9 cellular contexts compared by ENCODE assay signal in genomic region chr14:91144425-91145145, GRCh38. TPM values are rescaled to one million over a fixed set of nuclear protein-coding genes. Genes with fewer than 3 reads are reported as not detected.
DNase-seq lines count a peak whose midpoint lies in the region; ATAC-seq and TF ChIP-seq lines count a peak whose summit lies in the region.
"Had no signal": no experiment of that assay in that cellular context is flagged by ENCODE, and none has a peak within 500 bp of the region (broad histone marks: within the 10 kb centered on the region; RNA-seq: fewer than 3 reads in every experiment).

No MANE protein-coding gene starts in this region.

- H3K9me3 ChIP-seq in transverse colon, result no peaks in the 10 kb centered on the region
- no peaks in the 10 kb centered on the region for H3K9me3 ChIP-seq in HAP-1
- H3K9me3 ChIP-seq in endodermal cell (ENCODE audit: control insufficient read depth, low read length), result no peaks in the 10 kb centered on the region

- H3K27me3 Mint-ChIP-seq in activated T-cell treated with anti-CD3 and anti-CD28 coated beads, Interleukin-2, amount 50 U/mL, for 72 hours (ENCODE audit: low read depth), result no peaks in the 10 kb centered on the region
- no peaks in the 10 kb centered on the region for H3K27me3 Mint-ChIP-seq in endodermal cell (ENCODE audit: insufficient read depth)

- TF ChIP-seq CTCF in cardiac fibroblast (IDR thresholded peaks at IDR 0.05; ENCODE audit: low read depth, low read length), result no peak
- no peak for TF ChIP-seq CTCF in transverse colon (IDR thresholded peaks at IDR 0.05)
- no peak for TF ChIP-seq CTCF in endodermal cell (conservative IDR thresholded peaks at IDR 0.05)

- H3K36me3 Mint-ChIP-seq in activated T-cell treated with anti-CD3 and anti-CD28 coated beads, Interleukin-2, amount 50 U/mL, for 72 hours (ENCODE audit: insufficient read depth in 2 of 2), result peaks cover 6 to 9% of the 10 kb centered on the region in 2 donors
- H3K36me3 Mint-ChIP-seq in endodermal cell (ENCODE audit: low read depth), result peaks cover 9% of the 10 kb centered on the region

- no peak for ATAC-seq in activated T-cell treated with anti-CD3 and anti-CD28 coated beads, Interleukin-2, amount 50 U/mL, for 72 hours (replicated peaks in 1 of 2)

- peak overlapping the region; percentile 79 for H3K27ac ChIP-seq in layer of hippocampus (ENCODE audit: low read depth, low read length)
- peak overlapping the region in 3 of 4 donors; percentile 0 to 13 (median 8) for H3K27ac ChIP-seq in transverse colon
- H3K27ac ChIP-seq in endodermal cell (ENCODE audit: low read depth, low read length), result no peak overlapping the region

- TF ChIP-seq POLR2A in transverse colon (IDR thresholded peaks at IDR 0.05), result no peak

- peaks cover 0 to 7% (median 3%) of the 10 kb centered on the region in 4 donors for H3K36me3 ChIP-seq in transverse colon
- H3K36me3 ChIP-seq in HAP-1 (replicated peaks), result peaks cover 11% of the 10 kb centered on the region; the same call in 1 of the 2 replicates
- no peaks in the 10 kb centered on the region for H3K36me3 ChIP-seq in endodermal cell (ENCODE audit: control insufficient read depth, insufficient read depth, low read length)

- intact Hi-C loops in transverse colon (cut with DNase I; ENCODE audit: low total_unique reads), result no loop called here

- H3K9me3 Mint-ChIP-seq in activated T-cell treated with anti-CD3 and anti-CD28 coated beads, Interleukin-2, amount 50 U/mL, for 72 hours, result no peaks in the 10 kb centered on the region
- no peaks in the 10 kb centered on the region for H3K9me3 Mint-ChIP-seq in endodermal cell

- DNase-seq in activated T-cell treated with anti-CD3 and anti-CD28 coated beads, Interleukin-2, amount 50 U/mL, for 72 hours, result no peak
- DNase-seq in activated T-cell treated with anti-CD3 and anti-CD28 coated beads, Interleukin-2, amount 50 U/mL, for 1 hour, result no peak
- DNase-seq in cardiac fibroblast (ENCODE audit: low read depth in 2 of 2) (peak; percentile 62 to 78), transverse colon (no peak), HAP-1 (ENCODE audit: low spot score in 2 of 2) (no peak), T-helper 9 cell (no peak), endodermal cell (no peak)
- DNase-seq: KG1 had no signal

- H3K27ac Mint-ChIP-seq in activated T-cell treated with anti-CD3 and anti-CD28 coated beads, Interleukin-2, amount 50 U/mL, for 72 hours, result peak overlapping the region; percentile 56
- H3K27ac Mint-ChIP-seq in endodermal cell, result no peak overlapping the region

- H3K4me1 Mint-ChIP-seq in activated T-cell treated with anti-CD3 and anti-CD28 coated beads, Interleukin-2, amount 50 U/mL, for 72 hours (ENCODE audit: low read depth), result peaks cover 42% of the 10 kb centered on the region
- peaks cover 15% of the 10 kb centered on the region for H3K4me1 Mint-ChIP-seq in endodermal cell

- in situ Hi-C loops in transverse colon (cut with MboI; ENCODE audit: low pct_ligation_motif_present in 1 of 4, low pct_unique_long_range_greater_than_20kb in 1 of 4, low sequenced_read_pairs in 3 of 4) (no loop called here), HAP-1 (cut with MboI; ENCODE audit: low sequenced_read_pairs) (no loop called here)

- H3K4me1 ChIP-seq in transverse colon, result peaks cover 0 to 37% (median 9%) of the 10 kb centered on the region in 4 donors
- peaks cover 4% of the 10 kb centered on the region for H3K4me1 ChIP-seq in HAP-1
- no peaks in the 10 kb centered on the region for H3K4me1 ChIP-seq in endodermal cell (ENCODE audit: control insufficient read depth, insufficient read depth, low read length)

- no peak for TF ChIP-seq EP300 in transverse colon (IDR thresholded peaks at IDR 0.05; ENCODE audit: low read depth)

- H3K4me3 ChIP-seq in cardiac fibroblast (replicated peaks in 1 of 2; ENCODE audit: low read depth in 2 of 2, low read length in 2 of 2) (no peak overlapping the region), transverse colon (no peak overlapping the region), HAP-1 (no peak overlapping the region), endodermal cell (ENCODE audit: low read length) (no peak overlapping the region)

- H3K4me3 Mint-ChIP-seq in activated T-cell treated with anti-CD3 and anti-CD28 coated beads, Interleukin-2, amount 50 U/mL, for 72 hours, result no peak overlapping the region
- H3K4me3 Mint-ChIP-seq in endodermal cell, result no peak overlapping the region

- WGBS in transverse colon (ENCODE audit: low coverage in 1 of 2), 2 donors, result 54 to 71% methylated on average over 2 to 5 of the region's 5 CpGs
- WGBS in endodermal cell (ENCODE audit: insufficient coverage in 1 of 2, insufficient read length in 1 of 2), 2 experiments, result 89 to 92% methylated on average over 3 to 5 of the region's 5 CpGs

- H3K27me3 ChIP-seq in layer of hippocampus (ENCODE audit: control insufficient read depth, insufficient read depth, low read length) (no peaks in the 10 kb centered on the region), transverse colon (no peaks in the 10 kb centered on the region), HAP-1 (ENCODE audit: low read depth) (no peaks in the 10 kb centered on the region), endodermal cell (ENCODE audit: control insufficient read depth, insufficient read depth, low read length, poor library complexity, severe bottlenecking) (no peaks in the 10 kb centered on the region)

- H3K9ac ChIP-seq in endodermal cell (ENCODE audit: extremely low read depth, low read length, poor library complexity, severe bottlenecking), result no peak overlapping the region

RNA-seq across cellular contexts. Expression of gene DGLUCY, which starts 30.7 kb away (rescaled TPM):
- total RNA-seq in activated T-cell treated with anti-CD3 and anti-CD28 coated beads, Interleukin-2, amount 50 U/mL, for 72 hours, result 10 to 100 TPM; 70.5 to 90.5 TPM
- 100 to 1,000 TPM in 2 of 4 donors, 10 to 100 TPM in 2; 62.1 to 229 (median 102) TPM for total RNA-seq in transverse colon
- total RNA-seq in endodermal cell, result 10 to 100 TPM; 26.7 to 33.9 TPM
- polyA plus RNA-seq in endodermal cell (2013, experiment 1 of 2), result 19.3 TPM
- 18.8 TPM for polyA plus RNA-seq in endodermal cell (2013, experiment 2 of 2)

Comparison
In these comparisons a context has a peak if more than half of its experiments do, and no peak if none do; other contexts are left out.
1. DNase-seq: peak in cardiac fibroblast (2 of 2); none in activated T-cell treated with anti-CD3 and anti-CD28 coated beads, Interleukin-2, amount 50 U/mL, for 72 hours (0 of 2), activated T-cell treated with anti-CD3 and anti-CD28 coated beads, Interleukin-2, amount 50 U/mL, for 1 hour (single experiment), transverse colon (single experiment), HAP-1 (0 of 2), T-helper 9 cell (single experiment) and endodermal cell (single experiment).